21 cellular contexts compared by ENCODE assay signal in genomic region chr1:16092097-16092922, GRCh38. TPM values are rescaled to one million over a fixed set of nuclear protein-coding genes. Genes with fewer than 3 reads are reported as not detected.
"Had no signal": no experiment of that assay in that cellular context is flagged by ENCODE, and none has a peak within 500 bp of the region (broad histone marks: within the 10 kb centered on the region; RNA-seq: fewer than 3 reads in every experiment).

No MANE protein-coding gene starts in this region.

- ATAC-seq: activated CD8-positive, alpha-beta T cell treated with anti-CD3 and anti-CD28 coated beads, Interleukin-2, amount 10 ng/mL, durations not matched to agents 7 days and 5 days; body of pancreas; natural killer cell; T-cell; upper lobe of right lung had no signal

- H3K4me1 Mint-ChIP-seq: activated B cell treated with CpG ODN at 0.5 μM for 24 hours; activated naive CD8-positive, alpha-beta T cell treated with anti-CD3 and anti-CD28 coated beads, Interleukin-2, amount 10 ng/mL, durations not matched to agents 7 days and 5 days; T-cell had no signal

- H3K27me3 ChIP-seq: body of pancreas, right atrium auricular region, upper lobe of right lung had no signal

- H3K9me3 ChIP-seq: body of pancreas, right atrium auricular region, upper lobe of right lung had no signal

- H3K36me3 Mint-ChIP-seq: activated naive CD8-positive, alpha-beta T cell treated with anti-CD3 and anti-CD28 coated beads, Interleukin-2, amount 10 ng/mL, durations not matched to agents 7 days and 5 days; natural killer cell; T-cell had no signal

- H3K4me3 ChIP-seq: body of pancreas, right atrium auricular region, smooth muscle cell, upper lobe of right lung had no signal

- H3K4me1 ChIP-seq: upper lobe of right lung had no signal

- H3K27ac ChIP-seq: right atrium auricular region, upper lobe of right lung had no signal

- DNase-seq: activated B cell treated with CpG ODN at 0.5 μM for 24 hours; activated CD4-positive, alpha-beta T cell treated with anti-CD3 and anti-CD28 coated beads for 48 hours; activated CD8-positive, alpha-beta T cell treated with anti-CD3 and anti-CD28 coated beads, Interleukin-2, amount 10 ng/mL, durations not matched to agents 7 days and 5 days; activated naive CD4-positive, alpha-beta T cell treated with Interleukin-2 at 50 U/mL for 16 hours; activated naive CD8-positive, alpha-beta T cell treated with anti-CD3 and anti-CD28 coated beads, Interleukin-2, amount 10 ng/mL, durations not matched to agents 7 days and 5 days; activated T-cell treated with anti-CD3 and anti-CD28 coated beads, Interleukin-2, amount 50 U/mL, for 24 hours; amygdala; central memory CD4-positive, alpha-beta T cell; cortex of kidney; effector CD4-positive, alpha-beta T cell; foreskin fibroblast; natural killer cell; stimulated activated CD4-positive, alpha-beta T cell treated with anti-CD3 and anti-CD28 coated beads, Interleukin-4, amount 100 ng/mL, for 1 hour; T-cell; upper lobe of right lung had no signal

- H3K27ac Mint-ChIP-seq: activated B cell treated with CpG ODN at 0.5 μM for 24 hours; activated CD8-positive, alpha-beta T cell treated with anti-CD3 and anti-CD28 coated beads, Interleukin-2, amount 10 ng/mL, durations not matched to agents 7 days and 5 days; activated naive CD8-positive, alpha-beta T cell treated with anti-CD3 and anti-CD28 coated beads, Interleukin-2, amount 10 ng/mL, durations not matched to agents 7 days and 5 days; activated T-cell treated with anti-CD3 and anti-CD28 coated beads, Interleukin-2, amount 50 U/mL, for 24 hours; activated T-helper 2 cell treated with anti-CD3 and anti-CD28 coated beads, Interferon-gamma antibody, Interleukin-2, Interleukin-4, amounts not matched to agents 10 μg/mL and 5 μg/mL and 100 μg/mL, durations not matched to agents 14 hours and 24 hours and 36 hours; natural killer cell; T-cell had no signal

- H3K4me3 Mint-ChIP-seq: activated B cell treated with CpG ODN at 0.5 μM for 24 hours; activated CD8-positive, alpha-beta T cell treated with anti-CD3 and anti-CD28 coated beads, Interleukin-2, amount 10 ng/mL, durations not matched to agents 7 days and 5 days; activated naive CD8-positive, alpha-beta T cell treated with anti-CD3 and anti-CD28 coated beads, Interleukin-2, amount 10 ng/mL, durations not matched to agents 7 days and 5 days; activated T-cell treated with anti-CD3 and anti-CD28 coated beads, Interleukin-2, amount 50 U/mL, for 24 hours; natural killer cell; T-cell had no signal

- H3K36me3 ChIP-seq: right atrium auricular region, upper lobe of right lung had no signal

- H3K9me3 Mint-ChIP-seq: activated B cell treated with CpG ODN at 0.5 μM for 24 hours; activated naive CD8-positive, alpha-beta T cell treated with anti-CD3 and anti-CD28 coated beads, Interleukin-2, amount 10 ng/mL, durations not matched to agents 7 days and 5 days; activated T-cell treated with anti-CD3 and anti-CD28 coated beads, Interleukin-2, amount 50 U/mL, for 24 hours; activated T-helper 2 cell treated with anti-CD3 and anti-CD28 coated beads, Interferon-gamma antibody, Interleukin-2, Interleukin-4, amounts not matched to agents 10 μg/mL and 5 μg/mL and 100 μg/mL, durations not matched to agents 14 hours and 24 hours and 36 hours; natural killer cell; T-cell had no signal

- H3K4me2 ChIP-seq: smooth muscle cell had no signal

RNA-seq across cellular contexts. Expression of gene FAM131C, which starts 18.9 kb away (rescaled TPM):
- total RNA-seq: activated B cell treated with CpG ODN at 0.5 μM for 24 hours, mesenteric fat pad, natural killer cell, upper lobe of right lung had no signal

RNA-seq across cellular contexts. Expression of gene CLCNKB, which starts 48.7 kb away (rescaled TPM):
- total RNA-seq: activated B cell treated with CpG ODN at 0.5 μM for 24 hours; activated CD8-positive, alpha-beta T cell treated with anti-CD3 and anti-CD28 coated beads, Interleukin-2, amount 10 ng/mL, durations not matched to agents 7 days and 5 days; activated naive CD8-positive, alpha-beta T cell treated with anti-CD3 and anti-CD28 coated beads, Interleukin-2, amount 10 ng/mL, durations not matched to agents 7 days and 5 days; activated T-helper 2 cell treated with anti-CD3 and anti-CD28 coated beads, Interferon-gamma antibody, Interleukin-2, Interleukin-4, amounts not matched to agents 10 μg/mL and 5 μg/mL and 100 μg/mL, durations not matched to agents 14 hours and 24 hours and 36 hours; glomerular endothelial cell; natural killer cell; T-cell had no signal
